14 cellular contexts compared by ENCODE assay signal in genomic region chr15:51144021-51144532, GRCh38. TPM values are rescaled to one million over a fixed set of nuclear protein-coding genes. Genes with fewer than 3 reads are reported as not detected.
DNase-seq lines count a peak whose midpoint lies in the region; ATAC-seq, FAIRE-seq and TF ChIP-seq lines count a peak whose summit lies in the region.
"Had no signal": no experiment of that assay in that cellular context is flagged by ENCODE, and none has a peak within 500 bp of the region (broad histone marks: within the 10 kb centered on the region; RNA-seq: fewer than 3 reads in every experiment).

No MANE protein-coding gene starts in this region.

- H3K4me1 Mint-ChIP-seq in HFFc6 (ENCODE audit: low read depth) (peaks cover 10% of the 10 kb centered on the region), astrocyte (ENCODE audit: low read depth, unreplicated experiment) (peaks cover 5% of the 10 kb centered on the region)

- H3K4me3 ChIP-seq in astrocyte (ENCODE audit: insufficient read depth, low read depth, low read length): peak overlapping the region; percentile 5
- H3K4me3 ChIP-seq: smooth muscle cell had no signal

- no peak for FAIRE-seq in astrocyte (lab: Jason Lieb, UNC)
- FAIRE-seq: colon had no signal

- H3K4me1 ChIP-seq in astrocyte (ENCODE audit: insufficient read depth, low read length): peaks cover 9% of the 10 kb centered on the region

- TF ChIP-seq CTCF in HFFc6 (IDR thresholded peaks at IDR 0.05) (no peak), astrocyte (IDR thresholded peaks at IDR 0.05; ENCODE audit: insufficient read depth, low read depth, low read length) (no peak)

- H3K4me2 ChIP-seq in astrocyte (ENCODE audit: low read length): peak overlapping the region; percentile 35
- H3K4me2 ChIP-seq: smooth muscle cell had no signal

- H3K36me3 Mint-ChIP-seq in HFFc6 (ENCODE audit: low read depth) (peaks cover 12% of the 10 kb centered on the region; the same call in 1 of the 2 replicates), astrocyte (ENCODE audit: low read depth, unreplicated experiment) (no peaks in the 10 kb centered on the region)

- DNase-seq in ACHN (peak; percentile 5), HFFc6 (peak; percentile 25), astrocyte (ENCODE audit: low read depth) (peak; percentile 92), left ventricle myocardium superior (no peak), AML-193 (lab: John Stamatoyannopoulos, UW) (no peak), left colon (no peak), posterior cingulate gyrus (no peak)
- DNase-seq: activated T-cell treated with anti-CD3 and anti-CD28 coated beads, Interleukin-2, amount 50 U/mL, for 24 hours; hippocampal formation; stimulated activated CD8-positive, alpha-beta memory T cell treated with anti-CD3 and anti-CD28 coated beads, Interleukin-4, amount 100 ng/mL, for 48 hours had no signal

- intact Hi-C loops in left ventricle myocardium superior (cut with micrococcal nuclease): no loop called here
- intact Hi-C loops in left colon (cut with DNase I, micrococcal nuclease): no loop called here
- intact Hi-C loops in posterior cingulate gyrus (cut with DNase I): no loop called here

- H3K27me3 Mint-ChIP-seq in HFFc6 (ENCODE audit: insufficient read depth) (peaks cover 12% of the 10 kb centered on the region), astrocyte (ENCODE audit: low read depth, unreplicated experiment) (no peaks in the 10 kb centered on the region)

- in situ Hi-C loops in ACHN (cut with HindIII; ENCODE audit: low pct_ligation_motif_present, low pct_unique_long_range_greater_than_20kb, low sequenced_read_pairs): no loop called here

- H3K9me3 Mint-ChIP-seq in HFFc6 (peaks cover 15% of the 10 kb centered on the region), astrocyte (ENCODE audit: unreplicated experiment) (peaks cover 3% of the 10 kb centered on the region)

- no peak overlapping the region for H3K27ac ChIP-seq in astrocyte (ENCODE audit: low read depth, low read length)

- no peaks in the 10 kb centered on the region for H3K36me3 ChIP-seq in astrocyte (ENCODE audit: insufficient read depth, low read length)

- ATAC-seq in left ventricle myocardium superior: peak; percentile 88
- ATAC-seq in left colon: no peak
- ATAC-seq in GM18909 (IDR thresholded peaks at IDR 0.05; ENCODE audit: poor library complexity, unreplicated experiment): no peak
- ATAC-seq: Panc1 had no signal

- no peak overlapping the region for H3K27ac Mint-ChIP-seq in HFFc6
- no peak overlapping the region for H3K27ac Mint-ChIP-seq in astrocyte (ENCODE audit: unreplicated experiment)
- H3K27ac Mint-ChIP-seq: activated T-cell treated with anti-CD3 and anti-CD28 coated beads, Interleukin-2, amount 50 U/mL, for 24 hours had no signal

- H3K4me3 Mint-ChIP-seq in HFFc6 (no peak overlapping the region), astrocyte (ENCODE audit: unreplicated experiment) (no peak overlapping the region)
- H3K4me3 Mint-ChIP-seq: activated T-cell treated with anti-CD3 and anti-CD28 coated beads, Interleukin-2, amount 50 U/mL, for 24 hours had no signal

- H3K9me3 ChIP-seq in astrocyte (ENCODE audit: insufficient read depth, low read depth, low read length): no peaks in the 10 kb centered on the region

- H3K9ac ChIP-seq in astrocyte (ENCODE audit: low read length): no peak overlapping the region

- no peaks in the 10 kb centered on the region for H4K20me1 ChIP-seq in astrocyte (ENCODE audit: insufficient read depth, low read length)

- H2AFZ ChIP-seq in astrocyte (ENCODE audit: low read depth, low read length): no peak overlapping the region

- no peaks in the 10 kb centered on the region for H3K79me2 ChIP-seq in astrocyte (ENCODE audit: insufficient read depth, low read length)

- H3K27me3 ChIP-seq in astrocyte (ENCODE audit: insufficient read depth, low read length): no peaks in the 10 kb centered on the region

RNA-seq across cellular contexts. Expression of gene TNFAIP8L3, which starts 49.4 kb away (rescaled TPM):
- total RNA-seq in HFFc6 (2021; fragmentation: NEBNext Ultra II Directional; extraction: Animal tissue kit (Norgen Biotek cat#: 25700)): under 1 TPM; 0.17 to 0.57 (median 0.23) TPM
- total RNA-seq in astrocyte: 1.1 and 1.8 TPM in 2 replicates
- total RNA-seq in left ventricle myocardium superior: 4.9 TPM
- total RNA-seq in left colon: 10 to 100 TPM in 1 of 2 donors, 1 to 10 TPM in 1; 9.7 to 12.7 TPM
- total RNA-seq: smooth muscle cell had no signal

Comparison
In these comparisons a context has a peak if more than half of its experiments do, and no peak if none do; other contexts are left out.
1. DNase-seq: peak in ACHN (single experiment), HFFc6 (single experiment) and astrocyte (single experiment); none in left ventricle myocardium superior (single experiment), AML-193 (0 of 2), left colon (0 of 2) and posterior cingulate gyrus (0 of 10).